16 cellular contexts compared by ENCODE assay signal in the genomic region with DNA sequence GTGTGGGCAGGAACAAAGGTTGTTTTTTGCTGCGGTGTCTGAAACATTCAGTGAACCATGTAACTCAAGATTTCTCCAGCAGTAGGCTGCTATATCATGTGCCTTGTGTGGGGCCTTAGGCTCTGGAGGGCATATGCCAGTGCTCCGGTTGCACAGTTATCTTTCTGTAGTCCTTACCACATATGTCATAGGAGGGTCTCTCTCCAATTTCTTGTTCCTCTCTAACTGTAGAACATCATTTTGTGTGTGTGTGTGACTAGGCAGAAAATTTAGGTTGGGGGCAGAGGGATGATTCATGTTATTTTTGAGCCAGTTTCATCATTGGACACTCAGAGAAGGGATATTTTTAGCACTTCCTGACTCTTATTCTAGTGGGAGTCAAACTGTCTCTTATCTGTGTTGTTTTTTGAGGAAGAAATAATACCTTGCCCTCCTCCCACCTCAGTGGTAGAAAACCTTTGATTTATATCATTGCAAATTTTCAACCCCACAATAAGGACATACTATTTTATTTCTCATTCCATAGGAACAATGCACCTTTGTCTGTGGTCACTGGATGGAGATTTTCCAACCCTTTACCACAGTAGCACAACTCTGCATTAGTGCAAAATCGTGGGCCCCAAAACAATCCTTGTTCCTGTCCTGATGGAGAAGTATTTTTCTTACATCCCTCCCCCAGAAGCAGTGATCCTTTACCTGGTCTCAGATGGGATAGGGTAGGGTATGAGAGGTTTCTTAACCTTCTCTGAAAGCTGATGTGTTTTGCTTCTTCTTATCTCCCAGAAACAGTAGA.
DNase-seq lines count a peak whose midpoint lies in the region; TF ChIP-seq lines count a peak whose summit lies in the region.
"Had no signal": no experiment of that assay in that cellular context is flagged by ENCODE, and none has a peak within 500 bp of the region (broad histone marks: within the 10 kb centered on the region; RNA-seq: fewer than 3 reads in every experiment).

No MANE protein-coding gene starts in this region.

- peak; percentile 44 for DNase-seq in GM12865 (ENCODE audit: low read depth)
- peak; percentile 2 for DNase-seq in NCI-H69 (lab: John Stamatoyannopoulos, UW)
- DNase-seq in dedifferentiated amniotic fluid mesenchymal stem cell (ENCODE audit: extremely low spot score): peak; percentile 16
- DNase-seq in NCI-H1092 treated with DMSO at 0.1 percent for 48 hours (lab: John Stamatoyannopoulos, UW): no peak
- DNase-seq in 8988T: no peak
- no peak for DNase-seq in activated effector memory CD4-positive, alpha-beta T cell treated with anti-CD3 and anti-CD28 coated beads, Interleukin-2, amount 50 U/mL, for 16 hours
- DNase-seq in NCI-H524 treated with DMSO at 0.1 percent for 48 hours (lab: John Stamatoyannopoulos, UW): no peak
- DNase-seq: activated CD4-positive, alpha-beta memory T cell treated with anti-CD3 and anti-CD28 coated beads for 36 hours; activated gamma-delta T cell treated with Interleukin-2 at 50 U/mL for 16 hours; caudate nucleus; naive thymus-derived CD4-positive, alpha-beta T cell; NCI-H1930; PC-9; small intestine had no signal

- peaks cover 9% of the 10 kb centered on the region for H3K4me1 ChIP-seq in parathyroid adenoma

- H3K27me3 ChIP-seq in parathyroid adenoma (ENCODE audit: control insufficient read depth, insufficient read depth, low read length): no peaks in the 10 kb centered on the region

- H3K9me3 ChIP-seq in parathyroid adenoma (ENCODE audit: control insufficient read depth, low read length): no peaks in the 10 kb centered on the region

- no peaks in the 10 kb centered on the region for H3K79me2 ChIP-seq in parathyroid adenoma

- TF ChIP-seq CTCF in GM12865 (IDR thresholded peaks at IDR 0.05; ENCODE audit: insufficient read depth, low read depth, low read length, missing control alignments) (no peak), parathyroid adenoma (IDR thresholded peaks at IDR 0.05) (no peak)

- peak overlapping the region; percentile 56 for H2AFZ ChIP-seq in parathyroid adenoma
- H2AFZ ChIP-seq: GM23338, PC-9 had no signal

- H3K27ac ChIP-seq in parathyroid adenoma: peak overlapping the region; percentile 7
- H3K27ac ChIP-seq: PC-9 had no signal

- H3K4me3 ChIP-seq in GM12865 (ENCODE audit: low read depth, low read length) (no peak overlapping the region), parathyroid adenoma (ENCODE audit: low read depth, low read length) (no peak overlapping the region)
- H3K4me3 ChIP-seq: GM23338, PC-9 had no signal

- H3K9ac ChIP-seq in parathyroid adenoma: no peak overlapping the region

- H3K36me3 ChIP-seq in parathyroid adenoma (ENCODE audit: control insufficient read depth, insufficient read depth, low read length): no peaks in the 10 kb centered on the region

- H3K4me2 ChIP-seq in parathyroid adenoma (ENCODE audit: low read length): no peak overlapping the region
- H3K4me2 ChIP-seq: GM23338, PC-9 had no signal

Comparison
In these comparisons a context has a peak if more than half of its experiments do, and no peak if none do; other contexts are left out.
1. DNase-seq: peak in GM12865 (single experiment), NCI-H69 (single experiment) and dedifferentiated amniotic fluid mesenchymal stem cell (single experiment); none in NCI-H1092 treated with DMSO at 0.1 percent for 48 hours (single experiment), 8988T (single experiment), activated effector memory CD4-positive, alpha-beta T cell treated with anti-CD3 and anti-CD28 coated beads, Interleukin-2, amount 50 U/mL, for 16 hours (single experiment) and NCI-H524 treated with DMSO at 0.1 percent for 48 hours (single experiment).